ENCODE assay signal across 15 cellular contexts in genomic region chr2:238484522-238485452, GRCh38.
"Had no signal": no experiment of that assay in that cellular context is flagged by ENCODE, and none has a peak within 500 bp of the region (broad histone marks: within the 10 kb centered on the region; RNA-seq: fewer than 3 reads in every experiment).

No MANE protein-coding gene starts in this region.

- H3K27ac Mint-ChIP-seq: activated naive CD8-positive, alpha-beta T cell treated with anti-CD3 and anti-CD28 coated beads, Interleukin-2, amount 50 U/mL, for 24 hours; neural progenitor cell; stimulated activated memory B cell treated with anti-CD40 and anti-IgM and Interleukin-4, amounts not matched to agents 10 μg/mL and 1 μg/mL and 100 μg/mL, for 72 hours had no signal

- H3K4me3 Mint-ChIP-seq: activated naive CD8-positive, alpha-beta T cell treated with anti-CD3 and anti-CD28 coated beads, Interleukin-2, amount 50 U/mL, for 24 hours; neural progenitor cell; stimulated activated memory B cell treated with anti-CD40 and anti-IgM and Interleukin-4, amounts not matched to agents 10 μg/mL and 1 μg/mL and 100 μg/mL, for 72 hours had no signal

- H3K36me3 Mint-ChIP-seq: neural progenitor cell had no signal

- DNase-seq: activated CD4-positive, alpha-beta T cell treated with anti-CD3 and anti-CD28 coated beads, Interleukin-2, amount 50 U/mL, for 48 hours; activated CD8-positive, alpha-beta memory T cell treated with anti-CD3 and anti-CD28 coated beads, Interleukin-2, amount 50 U/mL, for 48 hours; activated naive CD8-positive, alpha-beta T cell treated with anti-CD3 and anti-CD28 coated beads, Interleukin-2, amount 50 U/mL, for 24 hours; central memory CD4-positive, alpha-beta T cell; effector memory CD4-positive, alpha-beta T cell; gastrocnemius medialis; heart right ventricle; left ventricle myocardium superior; posterior cingulate gyrus; transverse colon had no signal

- H3K4me3 ChIP-seq: gastrocnemius medialis, heart right ventricle, neural progenitor cell, right atrium auricular region, smooth muscle cell, transverse colon had no signal

- H3K27me3 Mint-ChIP-seq: activated naive CD8-positive, alpha-beta T cell treated with anti-CD3 and anti-CD28 coated beads, Interleukin-2, amount 50 U/mL, for 24 hours; stimulated activated memory B cell treated with anti-CD40 and anti-IgM and Interleukin-4, amounts not matched to agents 10 μg/mL and 1 μg/mL and 100 μg/mL, for 72 hours had no signal

- H3K9me3 ChIP-seq: gastrocnemius medialis had no signal

- H3K4me1 ChIP-seq: gastrocnemius medialis, heart right ventricle, neural progenitor cell, right atrium auricular region, transverse colon had no signal

- H3K4me1 Mint-ChIP-seq: activated naive CD8-positive, alpha-beta T cell treated with anti-CD3 and anti-CD28 coated beads, Interleukin-2, amount 50 U/mL, for 24 hours; stimulated activated memory B cell treated with anti-CD40 and anti-IgM and Interleukin-4, amounts not matched to agents 10 μg/mL and 1 μg/mL and 100 μg/mL, for 72 hours had no signal

- H3K27ac ChIP-seq: gastrocnemius medialis, heart right ventricle, neural progenitor cell, right atrium auricular region, transverse colon had no signal

- H3K27me3 ChIP-seq: gastrocnemius medialis, neural progenitor cell, right atrium auricular region, transverse colon had no signal

- ATAC-seq: activated CD4-positive, CD25-positive, alpha-beta regulatory T cell treated with anti-CD3 and anti-CD28 coated beads, Interleukin-2, amount 50 U/mL, for 24 hours; activated naive CD8-positive, alpha-beta T cell treated with anti-CD3 and anti-CD28 coated beads, Interleukin-2, amount 50 U/mL, for 24 hours; gastrocnemius medialis; left ventricle myocardium superior; stimulated activated memory B cell treated with anti-CD40 and anti-IgM and Interleukin-4, amounts not matched to agents 10 μg/mL and 1 μg/mL and 100 μg/mL, for 72 hours had no signal

- H3K36me3 ChIP-seq: gastrocnemius medialis, heart right ventricle, neural progenitor cell, right atrium auricular region, transverse colon had no signal
